9 cellular contexts compared by ENCODE assay signal in genomic region chr20:41317536-41318270, GRCh38. TPM values are rescaled to one million over a fixed set of nuclear protein-coding genes. Genes with fewer than 3 reads are reported as not detected.
DNase-seq lines count a peak whose midpoint lies in the region; ATAC-seq, FAIRE-seq and TF ChIP-seq lines count a peak whose summit lies in the region.
"Had no signal": no experiment of that assay in that cellular context is flagged by ENCODE, and none has a peak within 500 bp of the region (broad histone marks: within the 10 kb centered on the region; RNA-seq: fewer than 3 reads in every experiment).

TSS of gene ZHX3 (minus strand) at chr20:41317731. CDS start at chr20:41204916, 112,815 bp downstream.

- CTCF ChIA-PET in activated CD4-positive, alpha-beta T cell treated with anti-CD3 and anti-CD28 coated beads for 36 hours (lab: Charles Lee), result interaction anchor here (0.5 kb wide), 1 partner anchor 23 kb away, joined by 4 read pairs; the partner anchor contains the start of gene LPIN3

- DNase-seq in Ammon's horn (ENCODE audit: low spot score) (peak; percentile 96), GM19239 (ENCODE audit: insufficient read length, low spot score) (peak; percentile 96), NCI-H510A treated with DMSO at 0.1 percent for 48 hours (lab: John Stamatoyannopoulos, UW) (peak; percentile 95), chondrocyte (ENCODE audit: low spot score) (peak; percentile 98), kidney epithelial cell (ENCODE audit: low read depth) (peak; percentile 75)
- DNase-seq in activated CD4-positive, alpha-beta T cell treated with anti-CD3 and anti-CD28 coated beads for 36 hours, result peak; percentile 98
- peak; percentile 89 to 96 for DNase-seq in stimulated activated CD4-positive, alpha-beta T cell treated with anti-CD3 and anti-CD28 coated beads, Interleukin-15, amount 100 ng/mL, for 48 hours (ENCODE audit: low read depth in 2 of 2)

- intact Hi-C loops in activated CD4-positive, alpha-beta T cell treated with anti-CD3 and anti-CD28 coated beads for 36 hours (cut with DNase I, micrococcal nuclease), result loop anchor here (1.0 kb wide), 7 partner anchors 23 to 376 kb away; partner anchors contain the start of genes LPIN3 (in 2 of the 2), CHD6 (in 1 of the 2), PLCG1 (in 1 of the 2) and TOP1 (in 1 of the 2)

- H3K9me3 Mint-ChIP-seq in activated CD4-positive, alpha-beta T cell treated with anti-CD3 and anti-CD28 coated beads for 36 hours (ENCODE audit: low read depth), result no peaks in the 10 kb centered on the region
- H3K9me3 Mint-ChIP-seq in chondrocyte (ENCODE audit: low read depth), result no peaks in the 10 kb centered on the region

- no peaks in the 10 kb centered on the region for H3K36me3 ChIP-seq in kidney epithelial cell (ENCODE audit: control insufficient read depth, insufficient read depth, low read length)

- TF ChIP-seq CTCF in chondrocyte (IDR thresholded peaks at IDR 0.05) (no peak), kidney epithelial cell (IDR thresholded peaks at IDR 0.05; ENCODE audit: insufficient read depth, low read length, poor library complexity, severe bottlenecking) (no peak)

- peak; percentile 77 for FAIRE-seq in GM19239 (lab: Jason Lieb, UNC)
- FAIRE-seq: TTC549 had no signal

- H3K27me3 ChIP-seq in kidney epithelial cell (ENCODE audit: control insufficient read depth, insufficient read depth, low read length), result no peaks in the 10 kb centered on the region

- peak within 1 kb of the TSS; percentile 66 for H3K27ac Mint-ChIP-seq in activated CD4-positive, alpha-beta T cell treated with anti-CD3 and anti-CD28 coated beads for 36 hours
- H3K27ac Mint-ChIP-seq in chondrocyte (ENCODE audit: unreplicated experiment), result peak within 1 kb of the TSS; percentile 88

- POLR2A ChIA-PET in activated CD4-positive, alpha-beta T cell treated with anti-CD3 and anti-CD28 coated beads for 36 hours (lab: Charles Lee), result no interaction called here

- peaks cover 31% of the 10 kb centered on the region for H3K4me1 Mint-ChIP-seq in activated CD4-positive, alpha-beta T cell treated with anti-CD3 and anti-CD28 coated beads for 36 hours
- H3K4me1 Mint-ChIP-seq in chondrocyte (ENCODE audit: low read depth), result peaks cover 36% of the 10 kb centered on the region

- peak; percentile 95 for ATAC-seq in HG03442 (IDR thresholded peaks at IDR 0.05; ENCODE audit: unreplicated experiment)
- ATAC-seq in activated CD4-positive, alpha-beta T cell treated with anti-CD3 and anti-CD28 coated beads for 36 hours, result peak; percentile 99

- H3K36me3 Mint-ChIP-seq in activated CD4-positive, alpha-beta T cell treated with anti-CD3 and anti-CD28 coated beads for 36 hours (ENCODE audit: low read depth), result no peaks in the 10 kb centered on the region
- no peaks in the 10 kb centered on the region for H3K36me3 Mint-ChIP-seq in chondrocyte (ENCODE audit: low read depth)

- H3K27me3 Mint-ChIP-seq in activated CD4-positive, alpha-beta T cell treated with anti-CD3 and anti-CD28 coated beads for 36 hours, result no peaks in the 10 kb centered on the region
- no peaks in the 10 kb centered on the region for H3K27me3 Mint-ChIP-seq in chondrocyte (ENCODE audit: low read depth)

- peak within 1 kb of the TSS; percentile 84 for H3K4me3 Mint-ChIP-seq in activated CD4-positive, alpha-beta T cell treated with anti-CD3 and anti-CD28 coated beads for 36 hours
- peak within 1 kb of the TSS; percentile 82 for H3K4me3 Mint-ChIP-seq in chondrocyte (ENCODE audit: unreplicated experiment)

- peak within 1 kb of the TSS; percentile 87 for H3K4me3 ChIP-seq in kidney epithelial cell (ENCODE audit: low read depth, low read length)

RNA-seq across cellular contexts. Expression of gene ZHX3, which starts in this region (rescaled TPM):
- 10 to 100 TPM; 12.8 to 15.4 TPM for total RNA-seq in activated CD4-positive, alpha-beta T cell treated with anti-CD3 and anti-CD28 coated beads for 36 hours
- 52.6 to 55.5 TPM (median 52.9 TPM) in 3 replicates for total RNA-seq in chondrocyte
- total RNA-seq in kidney epithelial cell, result 7.6 and 9.0 TPM in 2 replicates

Comparison
In these comparisons a context has a peak if more than half of its experiments do, and no peak if none do; other contexts are left out.
1. Peak in every context shown above with its lines: DNase-seq, ATAC-seq and H3K4me3 ChIP-seq.